In genomic region chr18:58535340-58536186, GRCh38 we compare ENCODE assay signal across 9 cellular contexts.
DNase-seq lines count a peak whose midpoint lies in the region; ATAC-seq and TF ChIP-seq lines count a peak whose summit lies in the region.
"Had no signal": no experiment of that assay in that cellular context is flagged by ENCODE, and none has a peak within 500 bp of the region (broad histone marks: within the 10 kb centered on the region; RNA-seq: fewer than 3 reads in every experiment).

No MANE protein-coding gene starts in this region.

- H3K27ac Mint-ChIP-seq in osteocyte (ENCODE audit: unreplicated experiment): peak overlapping the region; percentile 1

- ATAC-seq in heart right ventricle: peak in 5 of 8 donors; percentile 7 to 48 (median 34)
- ATAC-seq in right cardiac atrium: no peak
- peak; percentile 47 for ATAC-seq in HG02943 (IDR thresholded peaks at IDR 0.05; ENCODE audit: low read depth, unreplicated experiment)

- 64 to 70% methylated on average over 14 of the region's 14 CpGs for WGBS in heart right ventricle, 2 donors
- WGBS in right cardiac atrium: 71% methylated on average over 14 of the region's 14 CpGs

- peaks cover 18% of the 10 kb centered on the region for H3K4me1 Mint-ChIP-seq in osteocyte (ENCODE audit: unreplicated experiment)

- DNase-seq in heart right ventricle (no peak), right cardiac atrium (no peak), SIG-M5 treated with dmso at 0.1 percent for 504 hours (lab: John Stamatoyannopoulos, UW; ENCODE audit: unreplicated experiment) (peak; percentile 80), osteocyte (ENCODE audit: extremely low spot score, unreplicated experiment) (no peak), NCI-H2171 treated with DMSO at 0.1 percent for 48 hours (lab: John Stamatoyannopoulos, UW) (no peak), activated gamma-delta T cell (lab: John Stamatoyannopoulos, UW) (no peak), AG20443 (ENCODE audit: low spot score) (no peak)

- peaks cover 30% of the 10 kb centered on the region for H3K36me3 Mint-ChIP-seq in osteocyte (ENCODE audit: unreplicated experiment)

- no peaks in the 10 kb centered on the region for H3K9me3 Mint-ChIP-seq in osteocyte (ENCODE audit: unreplicated experiment)

- H3K27me3 ChIP-seq in heart right ventricle: no peaks in the 10 kb centered on the region
- no peaks in the 10 kb centered on the region for H3K27me3 ChIP-seq in right cardiac atrium (ENCODE audit: control insufficient read depth, insufficient read depth)

- no peaks in the 10 kb centered on the region for H3K9me3 ChIP-seq in heart right ventricle
- H3K9me3 ChIP-seq in right cardiac atrium (ENCODE audit: control insufficient read depth, low read length): no peaks in the 10 kb centered on the region

- H3K4me1 ChIP-seq in heart right ventricle (peaks cover 0 to 37% (median 6%) of the 10 kb centered on the region in 9 donors), right cardiac atrium (ENCODE audit: control insufficient read depth, insufficient read depth, low read length) (peaks cover 8% of the 10 kb centered on the region)

- intact Hi-C loops in heart right ventricle (cut with DNase I): loop anchor here in 5 of 10 donors (5.0 to 10.0 kb wide), 3 partner anchors 92 to 139 kb away; partner anchors contain the start of genes MALT1 (in 3 of the 5) and ALPK2 (in 1 of the 5)
- intact Hi-C loops in right cardiac atrium (cut with DNase I): loop anchor here in 1 of 4 donors (10.0 kb wide), 1 partner anchor 229 kb away; no protein-coding TSS in a partner anchor

- H3K4me3 ChIP-seq in heart right ventricle (no peak overlapping the region), right cardiac atrium (ENCODE audit: low read length) (no peak overlapping the region)

- peak overlapping the region in 3 of 10 donors; percentile 1 to 34 (median 10) for H3K27ac ChIP-seq in heart right ventricle
- H3K27ac ChIP-seq in right cardiac atrium (ENCODE audit: low read length): no peak overlapping the region
- H3K27ac ChIP-seq: C4-2B had no signal

- H3K36me3 ChIP-seq in heart right ventricle: peaks cover 0 to 5% (median 0%) of the 10 kb centered on the region in 9 donors

- H3K4me3 Mint-ChIP-seq in osteocyte (ENCODE audit: unreplicated experiment): no peak overlapping the region

- no peaks in the 10 kb centered on the region for H3K27me3 Mint-ChIP-seq in osteocyte (ENCODE audit: unreplicated experiment)

- TF ChIP-seq CTCF in heart right ventricle (IDR thresholded peaks at IDR 0.05) (no peak), osteocyte (IDR thresholded peaks at IDR 0.05) (no peak)

Comparison
In these comparisons a context has a peak if more than half of its experiments do, and no peak if none do; other contexts are left out.
1. ATAC-seq: peak in heart right ventricle (5 of 8) and HG02943 (single experiment); none in right cardiac atrium (0 of 2).